In genomic region chr7:137953692-137954470, GRCh38 we compare ENCODE assay signal across 8 cellular contexts. TPM values are rescaled to one million over a fixed set of nuclear protein-coding genes. Genes with fewer than 3 reads are reported as not detected.
A peak's percentile ranks its signal among the peaks of the same experiment; 100 is the strongest.
DNase-seq lines count a peak whose midpoint lies in the region; ATAC-seq, FAIRE-seq and TF ChIP-seq lines count a peak whose summit lies in the region.

No MANE protein-coding gene starts in this region.

- no peak for FAIRE-seq in HTR-8/SVneo (lab: Jason Lieb, UNC)

- no peaks in the 10 kb centered on the region for H3K27me3 ChIP-seq in ascending aorta

- DNase-seq in COLO829 (ENCODE audit: low spot score) (peak; percentile 69), HTR-8/SVneo (ENCODE audit: insufficient read length, low spot score) (peak; percentile 38), ascending aorta (ENCODE audit: low spot score in 2 of 2) (no peak), left kidney (ENCODE audit: low read depth, low spot score) (peak; percentile 55), D341Med (ENCODE audit: low spot score) (no peak), SKM-1 treated with dmso at 0.1 percent for 144 hours (lab: John Stamatoyannopoulos, UW; ENCODE audit: unreplicated experiment) (no peak)
- DNase-seq in effector CD8-positive, alpha-beta T cell (lab: John Stamatoyannopoulos, UW), result no peak

- H3K9me3 ChIP-seq in ascending aorta, result no peaks in the 10 kb centered on the region

- H3K27ac ChIP-seq in ascending aorta, result peak overlapping the region; percentile 77 to 78

- intact Hi-C loops in ascending aorta (cut with DNase I), result no loop called here

- H3K4me1 ChIP-seq in ascending aorta, result peaks cover 11 to 65% of the 10 kb centered on the region in 2 donors

- H3K4me3 ChIP-seq in ascending aorta, result no peak overlapping the region

- TF ChIP-seq CTCF in ascending aorta (IDR thresholded peaks at IDR 0.05), result no peak

- H3K36me3 ChIP-seq in ascending aorta, result peaks cover 0 to 5% of the 10 kb centered on the region in 2 donors

- ATAC-seq in HG03196 (IDR thresholded peaks at IDR 0.05; ENCODE audit: unreplicated experiment), result no peak

RNA-seq across cellular contexts. Expression of gene CREB3L2, which starts 48.0 kb away (rescaled TPM):
- total RNA-seq in ascending aorta, result 38.5 TPM

Comparison
In these comparisons a context has a peak if more than half of its experiments do, and no peak if none do; other contexts are left out.
1. DNase-seq: peak in COLO829 (single experiment), HTR-8/SVneo (single experiment) and left kidney (single experiment); none in ascending aorta (0 of 2), D341Med (single experiment), effector CD8-positive, alpha-beta T cell (single experiment) and SKM-1 treated with dmso at 0.1 percent for 144 hours (single experiment).